In genomic region chr1:160774886-160775719, GRCh38 we compare ENCODE assay signal across 20 cellular contexts. TPM values are rescaled to one million over a fixed set of nuclear protein-coding genes. Genes with fewer than 3 reads are reported as not detected.
DNase-seq lines count a peak whose midpoint lies in the region; ATAC-seq, FAIRE-seq and TF ChIP-seq lines count a peak whose summit lies in the region.
"Had no signal": no experiment of that assay in that cellular context is flagged by ENCODE, and none has a peak within 500 bp of the region (broad histone marks: within the 10 kb centered on the region; RNA-seq: fewer than 3 reads in every experiment).

No MANE protein-coding gene starts in this region.

- POLR2A ChIA-PET in activated CD4-positive, alpha-beta T cell treated with anti-CD3 and anti-CD28 coated beads, Interleukin-2, amount 10 ng/mL, durations not matched to agents 7 days and 5 days (lab: Charles Lee) = interaction anchor here (0.5 kb wide), 1 partner anchor 214 kb away, joined by 3 read pairs; no protein-coding TSS in a partner anchor

- ATAC-seq in stimulated activated effector memory CD8-positive, alpha-beta T cell treated with anti-CD3 and anti-CD28 coated beads, Interleukin-12 subunit alpha, Interleukin-12 subunit beta, amount 100 ng/mL, for 72 hours = peak; percentile 72
- ATAC-seq in HG03039 (IDR thresholded peaks at IDR 0.05; ENCODE audit: unreplicated experiment) = no peak
- no peak for ATAC-seq in HG03571 (IDR thresholded peaks at IDR 0.05; ENCODE audit: unreplicated experiment)
- ATAC-seq: foreskin keratinocyte, left ventricle myocardium superior had no signal

- TF ChIP-seq POLR2A in GM12892 (IDR thresholded peaks at IDR 0.05; ENCODE audit: low read depth, low read length) = no peak

- intact Hi-C loops in activated T-helper 2 cell treated with anti-CD3 and anti-CD28 coated beads, Interferon-gamma antibody, Interleukin-2, Interleukin-4, amounts not matched to agents 10 μg/mL and 5 μg/mL and 100 μg/mL, durations not matched to agents 14 hours and 24 hours and 36 hours (cut with micrococcal nuclease) = loop anchor here (5.0 kb wide), 2 partner anchors 107 to 177 kb away; partner anchors contain the start of gene ITLN2

- FAIRE-seq in GM12892 (lab: Jason Lieb, UNC) = peak; percentile 48
- FAIRE-seq: endothelial cell of umbilical vein, H54 had no signal

- CTCF ChIA-PET in activated CD4-positive, alpha-beta T cell treated with anti-CD3 and anti-CD28 coated beads, Interleukin-2, amount 10 ng/mL, durations not matched to agents 7 days and 5 days (lab: Charles Lee) = interaction anchor here (0.6 to 4.0 kb wide), 17 partner anchors 10 to 215 kb away, joined by 3 to 27 read pairs (median 4); partner anchors contain the start of genes ITLN2, LY9 and SLAMF1

- peak overlapping the region; percentile 62 for H3K27ac Mint-ChIP-seq in activated CD4-positive, alpha-beta T cell treated with anti-CD3 and anti-CD28 coated beads, Interleukin-2, amount 10 ng/mL, durations not matched to agents 7 days and 5 days
- peak overlapping the region; percentile 43 for H3K27ac Mint-ChIP-seq in activated T-helper 2 cell treated with anti-CD3 and anti-CD28 coated beads, Interferon-gamma antibody, Interleukin-2, Interleukin-4, amounts not matched to agents 10 μg/mL and 5 μg/mL and 100 μg/mL, durations not matched to agents 14 hours and 24 hours and 36 hours
- peak overlapping the region; percentile 32 for H3K27ac Mint-ChIP-seq in stimulated activated effector memory CD8-positive, alpha-beta T cell treated with anti-CD3 and anti-CD28 coated beads, Interleukin-12 subunit alpha, Interleukin-12 subunit beta, amount 100 ng/mL, for 72 hours

- no peak for DNase-seq in activated CD4-positive, alpha-beta T cell treated with anti-CD3 and anti-CD28 coated beads, Interleukin-2, amount 10 ng/mL, durations not matched to agents 7 days and 5 days
- DNase-seq in activated CD4-positive, alpha-beta T cell treated with anti-CD3 and anti-CD28 coated beads for 4 hours = no peak
- no peak for DNase-seq in GM12892 (ENCODE audit: insufficient read length)
- no peak for DNase-seq in activated T-helper 2 cell treated with anti-CD3 and anti-CD28 coated beads, Interferon-gamma antibody, Interleukin-2, Interleukin-4, amounts not matched to agents 10 μg/mL and 5 μg/mL and 100 μg/mL, durations not matched to agents 14 hours and 24 hours and 36 hours (ENCODE audit: low spot score)
- no peak for DNase-seq in stimulated activated effector memory CD8-positive, alpha-beta T cell treated with anti-CD3 and anti-CD28 coated beads, Interleukin-12 subunit alpha, Interleukin-12 subunit beta, amount 100 ng/mL, for 72 hours (ENCODE audit: low spot score in 2 of 2)
- no peak for DNase-seq in GDM1 (lab: John Stamatoyannopoulos, UW)
- DNase-seq: activated CD4-positive, CD25-positive, alpha-beta regulatory T cell treated with anti-CD3 and anti-CD28 coated beads, Interleukin-2, amount 50 U/mL, for 72 hours; colonic mucosa; Kasumi-1; left ventricle myocardium superior; NCI-H1436 treated with DMSO at 0.1 percent for 48 hours; NK-92 treated with Interleukin-12 subunit alpha and Interleukin-12 subunit beta, amount 100 ng/mL, for 24 hours; stimulated activated naive CD4-positive, alpha-beta T cell had no signal

- H3K27me3 Mint-ChIP-seq in activated CD4-positive, alpha-beta T cell treated with anti-CD3 and anti-CD28 coated beads, Interleukin-2, amount 10 ng/mL, durations not matched to agents 7 days and 5 days = no peaks in the 10 kb centered on the region
- H3K27me3 Mint-ChIP-seq in activated T-helper 2 cell treated with anti-CD3 and anti-CD28 coated beads, Interferon-gamma antibody, Interleukin-2, Interleukin-4, amounts not matched to agents 10 μg/mL and 5 μg/mL and 100 μg/mL, durations not matched to agents 14 hours and 24 hours and 36 hours (ENCODE audit: low read depth) = no peaks in the 10 kb centered on the region

- peaks cover 42% of the 10 kb centered on the region for H3K4me1 Mint-ChIP-seq in activated CD4-positive, alpha-beta T cell treated with anti-CD3 and anti-CD28 coated beads, Interleukin-2, amount 10 ng/mL, durations not matched to agents 7 days and 5 days
- peaks cover 38% of the 10 kb centered on the region for H3K4me1 Mint-ChIP-seq in activated T-helper 2 cell treated with anti-CD3 and anti-CD28 coated beads, Interferon-gamma antibody, Interleukin-2, Interleukin-4, amounts not matched to agents 10 μg/mL and 5 μg/mL and 100 μg/mL, durations not matched to agents 14 hours and 24 hours and 36 hours (ENCODE audit: low read depth)
- peaks cover 19% of the 10 kb centered on the region for H3K4me1 Mint-ChIP-seq in stimulated activated effector memory CD8-positive, alpha-beta T cell treated with anti-CD3 and anti-CD28 coated beads, Interleukin-12 subunit alpha, Interleukin-12 subunit beta, amount 100 ng/mL, for 72 hours

- H3K9me3 Mint-ChIP-seq in activated CD4-positive, alpha-beta T cell treated with anti-CD3 and anti-CD28 coated beads, Interleukin-2, amount 10 ng/mL, durations not matched to agents 7 days and 5 days = no peaks in the 10 kb centered on the region
- H3K9me3 Mint-ChIP-seq in activated T-helper 2 cell treated with anti-CD3 and anti-CD28 coated beads, Interferon-gamma antibody, Interleukin-2, Interleukin-4, amounts not matched to agents 10 μg/mL and 5 μg/mL and 100 μg/mL, durations not matched to agents 14 hours and 24 hours and 36 hours = no peaks in the 10 kb centered on the region
- no peaks in the 10 kb centered on the region for H3K9me3 Mint-ChIP-seq in stimulated activated effector memory CD8-positive, alpha-beta T cell treated with anti-CD3 and anti-CD28 coated beads, Interleukin-12 subunit alpha, Interleukin-12 subunit beta, amount 100 ng/mL, for 72 hours

- H3K36me3 Mint-ChIP-seq in activated CD4-positive, alpha-beta T cell treated with anti-CD3 and anti-CD28 coated beads, Interleukin-2, amount 10 ng/mL, durations not matched to agents 7 days and 5 days (ENCODE audit: low read depth) = peaks cover 1% of the 10 kb centered on the region
- H3K36me3 Mint-ChIP-seq in activated T-helper 2 cell treated with anti-CD3 and anti-CD28 coated beads, Interferon-gamma antibody, Interleukin-2, Interleukin-4, amounts not matched to agents 10 μg/mL and 5 μg/mL and 100 μg/mL, durations not matched to agents 14 hours and 24 hours and 36 hours (ENCODE audit: low read depth) = no peaks in the 10 kb centered on the region
- no peaks in the 10 kb centered on the region for H3K36me3 Mint-ChIP-seq in stimulated activated effector memory CD8-positive, alpha-beta T cell treated with anti-CD3 and anti-CD28 coated beads, Interleukin-12 subunit alpha, Interleukin-12 subunit beta, amount 100 ng/mL, for 72 hours

- no peak overlapping the region for H3K4me3 Mint-ChIP-seq in activated CD4-positive, alpha-beta T cell treated with anti-CD3 and anti-CD28 coated beads, Interleukin-2, amount 10 ng/mL, durations not matched to agents 7 days and 5 days
- H3K4me3 Mint-ChIP-seq in activated T-helper 2 cell treated with anti-CD3 and anti-CD28 coated beads, Interferon-gamma antibody, Interleukin-2, Interleukin-4, amounts not matched to agents 10 μg/mL and 5 μg/mL and 100 μg/mL, durations not matched to agents 14 hours and 24 hours and 36 hours (ENCODE audit: low read depth) = no peak overlapping the region
- no peak overlapping the region for H3K4me3 Mint-ChIP-seq in stimulated activated effector memory CD8-positive, alpha-beta T cell treated with anti-CD3 and anti-CD28 coated beads, Interleukin-12 subunit alpha, Interleukin-12 subunit beta, amount 100 ng/mL, for 72 hours

RNA-seq across cellular contexts. Expression of gene LY9, which starts 20.9 kb away (rescaled TPM):
- total RNA-seq in activated CD4-positive, alpha-beta T cell treated with anti-CD3 and anti-CD28 coated beads, Interleukin-2, amount 10 ng/mL, durations not matched to agents 7 days and 5 days = 10 to 100 TPM; 45.9 to 49.0 TPM
- polyA plus RNA-seq in GM12892 (2012; ENCODE audit: missing spikeins) = 7.6 TPM
- 0.28 and 0.34 TPM in 2 replicates for total RNA-seq in activated T-helper 2 cell treated with anti-CD3 and anti-CD28 coated beads, Interferon-gamma antibody, Interleukin-2, Interleukin-4, amounts not matched to agents 10 μg/mL and 5 μg/mL and 100 μg/mL, durations not matched to agents 14 hours and 24 hours and 36 hours
- total RNA-seq: endothelial cell of umbilical vein, foreskin keratinocyte, G401, left ventricle myocardium superior had no signal
- polyA plus RNA-seq: AG04450, endothelial cell of umbilical vein, foreskin keratinocyte had no signal

RNA-seq across cellular contexts. Expression of gene SLAMF7, which starts 36.1 kb away (rescaled TPM):
- total RNA-seq in activated CD4-positive, alpha-beta T cell treated with anti-CD3 and anti-CD28 coated beads, Interleukin-2, amount 10 ng/mL, durations not matched to agents 7 days and 5 days = 10 to 100 TPM; 12.8 to 13.4 TPM
- 149 TPM for polyA plus RNA-seq in GM12892 (2012; ENCODE audit: missing spikeins)
- total RNA-seq in activated T-helper 2 cell treated with anti-CD3 and anti-CD28 coated beads, Interferon-gamma antibody, Interleukin-2, Interleukin-4, amounts not matched to agents 10 μg/mL and 5 μg/mL and 100 μg/mL, durations not matched to agents 14 hours and 24 hours and 36 hours = 4.1 and 5.5 TPM in 2 replicates
- total RNA-seq: endothelial cell of umbilical vein, G401 had no signal
- polyA plus RNA-seq: AG04450, endothelial cell of umbilical vein had no signal

Comparison
In these comparisons a context has a peak if more than half of its experiments do, and no peak if none do; other contexts are left out.
1. RNA of gene LY9, which starts 20.9 kb away (total RNA-seq): 45.9 to 49.0 TPM in activated CD4-positive, alpha-beta T cell treated with anti-CD3 and anti-CD28 coated beads, Interleukin-2, amount 10 ng/mL, durations not matched to agents 7 days and 5 days; 0.28 to 0.34 TPM in activated T-helper 2 cell treated with anti-CD3 and anti-CD28 coated beads, Interferon-gamma antibody, Interleukin-2, Interleukin-4, amounts not matched to agents 10 μg/mL and 5 μg/mL and 100 μg/mL, durations not matched to agents 14 hours and 24 hours and 36 hours; every median in the first group is over 10 times any median in the second.
2. Peak in every context shown above with its lines, with median percentiles within 50 percentile points of each other: H3K27ac Mint-ChIP-seq.